8 cellular contexts compared by ENCODE assay signal in genomic region chr1:180230416-180230790, GRCh38. TPM values are rescaled to one million over a fixed set of nuclear protein-coding genes. Genes with fewer than 3 reads are reported as not detected.
A peak's percentile ranks its signal among the peaks of the same experiment; 100 is the strongest.
DNase-seq lines count a peak whose midpoint lies in the region; ATAC-seq and TF ChIP-seq lines count a peak whose summit lies in the region.

No MANE protein-coding gene starts in this region.

- H3K4me3 ChIP-seq in right atrium auricular region = peak overlapping the region; percentile 39 to 60
- H3K4me3 ChIP-seq in left lung = peak overlapping the region; percentile 44 to 61

- peak overlapping the region; percentile 68 for H3K4me3 Mint-ChIP-seq in activated T-helper 1 cell treated with anti-CD3 and anti-CD28 coated beads, Interleukin-12 subunit alpha, Interleukin-12 subunit beta, Interleukin-2, Interleukin-4 antibody, amounts not matched to agents 30 ng/mL and 10 ng/mL and 1 ng/mL, durations not matched to agents 14 hours and 24 hours and 36 hours
- H3K4me3 Mint-ChIP-seq in type B pancreatic cell = peak overlapping the region; percentile 81

- DNase-seq in right atrium auricular region (ENCODE audit: low spot score) (no peak), left ventricle myocardium superior (no peak), left lung (no peak), type B pancreatic cell (ENCODE audit: extremely low spot score, unreplicated experiment) (no peak), DMS53 (lab: John Stamatoyannopoulos, UW) (no peak), caudate nucleus (lab: John Stamatoyannopoulos, UW) (no peak)
- DNase-seq in activated T-helper 1 cell treated with anti-CD3 and anti-CD28 coated beads, Interleukin-12 subunit alpha, Interleukin-12 subunit beta, Interleukin-2, Interleukin-4 antibody, amounts not matched to agents 30 ng/mL and 10 ng/mL and 1 ng/mL, durations not matched to agents 14 hours and 24 hours and 36 hours (ENCODE audit: low spot score) = no peak

- no peak overlapping the region for H3K27ac ChIP-seq in right atrium auricular region
- no peak overlapping the region for H3K27ac ChIP-seq in left lung
- no peak overlapping the region for H3K27ac ChIP-seq in caudate nucleus (ENCODE audit: low read depth, low read length)

- no peak for ATAC-seq in left ventricle myocardium superior
- no peak for ATAC-seq in left lung
- ATAC-seq in HG03280 (IDR thresholded peaks at IDR 0.05; ENCODE audit: unreplicated experiment) = no peak

- intact Hi-C loops in left ventricle myocardium superior (cut with micrococcal nuclease) = no loop called here
- intact Hi-C loops in activated T-helper 1 cell treated with anti-CD3 and anti-CD28 coated beads, Interleukin-12 subunit alpha, Interleukin-12 subunit beta, Interleukin-2, Interleukin-4 antibody, amounts not matched to agents 30 ng/mL and 10 ng/mL and 1 ng/mL, durations not matched to agents 14 hours and 24 hours and 36 hours (cut with micrococcal nuclease) = no loop called here
- intact Hi-C loops in left lung (cut with DNase I) = no loop called here

- H3K36me3 Mint-ChIP-seq in activated T-helper 1 cell treated with anti-CD3 and anti-CD28 coated beads, Interleukin-12 subunit alpha, Interleukin-12 subunit beta, Interleukin-2, Interleukin-4 antibody, amounts not matched to agents 30 ng/mL and 10 ng/mL and 1 ng/mL, durations not matched to agents 14 hours and 24 hours and 36 hours (ENCODE audit: low read depth) = peaks cover 1% of the 10 kb centered on the region
- H3K36me3 Mint-ChIP-seq in type B pancreatic cell = no peaks in the 10 kb centered on the region

- H3K27me3 Mint-ChIP-seq in activated T-helper 1 cell treated with anti-CD3 and anti-CD28 coated beads, Interleukin-12 subunit alpha, Interleukin-12 subunit beta, Interleukin-2, Interleukin-4 antibody, amounts not matched to agents 30 ng/mL and 10 ng/mL and 1 ng/mL, durations not matched to agents 14 hours and 24 hours and 36 hours (ENCODE audit: insufficient read depth) = peaks cover 67% of the 10 kb centered on the region
- peaks cover 92% of the 10 kb centered on the region for H3K27me3 Mint-ChIP-seq in type B pancreatic cell

- no peaks in the 10 kb centered on the region for H3K9me3 ChIP-seq in right atrium auricular region
- no peaks in the 10 kb centered on the region for H3K9me3 ChIP-seq in left lung

- H3K4me1 Mint-ChIP-seq in activated T-helper 1 cell treated with anti-CD3 and anti-CD28 coated beads, Interleukin-12 subunit alpha, Interleukin-12 subunit beta, Interleukin-2, Interleukin-4 antibody, amounts not matched to agents 30 ng/mL and 10 ng/mL and 1 ng/mL, durations not matched to agents 14 hours and 24 hours and 36 hours (ENCODE audit: low read depth) = peaks cover 24% of the 10 kb centered on the region
- H3K4me1 Mint-ChIP-seq in type B pancreatic cell (ENCODE audit: unreplicated experiment) = peaks cover 10% of the 10 kb centered on the region

- no peak overlapping the region for H3K27ac Mint-ChIP-seq in activated T-helper 1 cell treated with anti-CD3 and anti-CD28 coated beads, Interleukin-12 subunit alpha, Interleukin-12 subunit beta, Interleukin-2, Interleukin-4 antibody, amounts not matched to agents 30 ng/mL and 10 ng/mL and 1 ng/mL, durations not matched to agents 14 hours and 24 hours and 36 hours
- H3K27ac Mint-ChIP-seq in type B pancreatic cell = no peak overlapping the region

- no peaks in the 10 kb centered on the region for H3K9me3 Mint-ChIP-seq in activated T-helper 1 cell treated with anti-CD3 and anti-CD28 coated beads, Interleukin-12 subunit alpha, Interleukin-12 subunit beta, Interleukin-2, Interleukin-4 antibody, amounts not matched to agents 30 ng/mL and 10 ng/mL and 1 ng/mL, durations not matched to agents 14 hours and 24 hours and 36 hours
- no peaks in the 10 kb centered on the region for H3K9me3 Mint-ChIP-seq in type B pancreatic cell

- peaks cover 0 to 56% of the 10 kb centered on the region in 2 donors for H3K4me1 ChIP-seq in right atrium auricular region
- peaks cover 21 to 62% of the 10 kb centered on the region in 2 donors for H3K4me1 ChIP-seq in left lung

- TF ChIP-seq CTCF in right atrium auricular region (IDR thresholded peaks at IDR 0.05) = no peak
- no peak for TF ChIP-seq CTCF in left lung (IDR thresholded peaks at IDR 0.05)
- TF ChIP-seq CTCF in type B pancreatic cell (conservative IDR thresholded peaks at IDR 0.05) = no peak

- peaks cover 55 to 70% of the 10 kb centered on the region in 2 donors for H3K27me3 ChIP-seq in right atrium auricular region
- H3K27me3 ChIP-seq in left lung = peaks cover 96 to 100% of the 10 kb centered on the region in 2 donors

- no peaks in the 10 kb centered on the region for H3K36me3 ChIP-seq in right atrium auricular region
- no peaks in the 10 kb centered on the region for H3K36me3 ChIP-seq in left lung

RNA-seq across cellular contexts. Expression of gene LHX4, which starts 0.3 kb away (rescaled TPM):
- total RNA-seq in right atrium auricular region (not detected), left ventricle myocardium superior (not detected), left lung (under 1 TPM; 0.03 to 0.08 TPM), type B pancreatic cell (ENCODE audit: low replicate concordance) (0.22 and 0.38 TPM in 2 replicates)
- total RNA-seq in activated T-helper 1 cell treated with anti-CD3 and anti-CD28 coated beads, Interleukin-12 subunit alpha, Interleukin-12 subunit beta, Interleukin-2, Interleukin-4 antibody, amounts not matched to agents 30 ng/mL and 10 ng/mL and 1 ng/mL, durations not matched to agents 14 hours and 24 hours and 36 hours = not detected in 2 replicates
